ENCODE assay signal across 13 cellular contexts in genomic region chr1:156894001-156894400, GRCh38. TPM values are rescaled to one million over a fixed set of nuclear protein-coding genes. Genes with fewer than 3 reads are reported as not detected.
DNase-seq lines count a peak whose midpoint lies in the region; ATAC-seq and TF ChIP-seq lines count a peak whose summit lies in the region.
"Had no signal": no experiment of that assay in that cellular context is flagged by ENCODE, and none has a peak within 500 bp of the region (broad histone marks: within the 10 kb centered on the region; RNA-seq: fewer than 3 reads in every experiment).

No MANE protein-coding gene starts in this region.

- no peak for TF ChIP-seq POLR2A in GM18505 (IDR thresholded peaks at IDR 0.05; ENCODE audit: borderline replicate concordance, extremely low read depth, insufficient read depth, insufficient read length)

- peaks cover 21% of the 10 kb centered on the region for H3K4me1 Mint-ChIP-seq in activated naive CD8-positive, alpha-beta T cell (ENCODE audit: low read depth)
- H3K4me1 Mint-ChIP-seq in activated naive CD8-positive, alpha-beta T cell treated with anti-CD3 and anti-CD28 coated beads for 36 hours = peaks cover 19% of the 10 kb centered on the region
- H3K4me1 Mint-ChIP-seq in progenitor cell of endocrine pancreas (ENCODE audit: low read depth) = peaks cover 4% of the 10 kb centered on the region

- H3K4me3 Mint-ChIP-seq in activated naive CD8-positive, alpha-beta T cell = peak overlapping the region; percentile 30
- H3K4me3 Mint-ChIP-seq in activated naive CD8-positive, alpha-beta T cell treated with anti-CD3 and anti-CD28 coated beads for 36 hours = no peak overlapping the region
- H3K4me3 Mint-ChIP-seq in progenitor cell of endocrine pancreas (ENCODE audit: low read depth) = no peak overlapping the region

- H3K36me3 Mint-ChIP-seq in activated naive CD8-positive, alpha-beta T cell = no peaks in the 10 kb centered on the region
- H3K36me3 Mint-ChIP-seq in activated naive CD8-positive, alpha-beta T cell treated with anti-CD3 and anti-CD28 coated beads for 36 hours = no peaks in the 10 kb centered on the region
- no peaks in the 10 kb centered on the region for H3K36me3 Mint-ChIP-seq in progenitor cell of endocrine pancreas (ENCODE audit: insufficient read depth)

- H3K4me3 ChIP-seq in dorsolateral prefrontal cortex = peak overlapping the region in 53 of 59 donors; percentile 5 to 63 (median 46)
- H3K4me3 ChIP-seq in mesodermal cell (ENCODE audit: extremely low read depth, insufficient read depth, low read length, poor library complexity, severe bottlenecking) = peak overlapping the region; percentile 53
- peak overlapping the region; percentile 72 to 74 for H3K4me3 ChIP-seq in tibial artery

- TF ChIP-seq CTCF in dorsolateral prefrontal cortex (IDR thresholded peaks at IDR 0.05 in 54 of 56, conservative IDR thresholded peaks at IDR 0.05 in 2 of 56; ENCODE audit: low read depth in 1 of 56, partially characterized antibody in 56 of 56) = no peak
- TF ChIP-seq CTCF in tibial artery (IDR thresholded peaks at IDR 0.05) = no peak
- no peak for TF ChIP-seq CTCF in progenitor cell of endocrine pancreas (IDR thresholded peaks at IDR 0.05; ENCODE audit: unreplicated experiment)

- H3K27ac ChIP-seq in dorsolateral prefrontal cortex (peak overlapping the region in 50 of 59 donors; percentile 26 to 89 (median 76)), mesodermal cell (ENCODE audit: low read depth, low read length, severe bottlenecking) (peak overlapping the region; percentile 62), tibial artery (peak overlapping the region; percentile 95 to 97)
- H3K27ac ChIP-seq: neutrophil had no signal

- peaks cover 22% of the 10 kb centered on the region for H3K27me3 Mint-ChIP-seq in activated naive CD8-positive, alpha-beta T cell
- peaks cover 81% of the 10 kb centered on the region for H3K27me3 Mint-ChIP-seq in activated naive CD8-positive, alpha-beta T cell treated with anti-CD3 and anti-CD28 coated beads for 36 hours
- peaks cover 84% of the 10 kb centered on the region for H3K27me3 Mint-ChIP-seq in progenitor cell of endocrine pancreas

- intact Hi-C loops in dorsolateral prefrontal cortex (cut with DNase I) (loop anchor here in 1 of 2 donors (5.0 kb wide), 1 partner anchor 97 kb away; no protein-coding TSS in a partner anchor), tibial artery (cut with DNase I; ENCODE audit: low total_unique reads) (no loop called here)

- H3K27ac Mint-ChIP-seq in activated naive CD8-positive, alpha-beta T cell = no peak overlapping the region
- no peak overlapping the region for H3K27ac Mint-ChIP-seq in activated naive CD8-positive, alpha-beta T cell treated with anti-CD3 and anti-CD28 coated beads for 36 hours
- no peak overlapping the region for H3K27ac Mint-ChIP-seq in progenitor cell of endocrine pancreas
- H3K27ac Mint-ChIP-seq: activated B cell treated with CpG ODN at 0.5 μM for 24 hours had no signal

- H3K27me3 ChIP-seq in dorsolateral prefrontal cortex = peaks cover 0 to 37% (median 18%) of the 10 kb centered on the region in 45 donors
- H3K27me3 ChIP-seq in tibial artery = no peaks in the 10 kb centered on the region

- DNase-seq in activated naive CD8-positive, alpha-beta T cell treated with anti-CD3 and anti-CD28 coated beads for 36 hours = no peak
- no peak for DNase-seq in dorsolateral prefrontal cortex
- DNase-seq in tibial artery = no peak
- DNase-seq in progenitor cell of endocrine pancreas (ENCODE audit: low spot score, unreplicated experiment) = no peak
- no peak for DNase-seq in NCI-H187 treated with DMSO at 0.1 percent for 48 hours (lab: John Stamatoyannopoulos, UW)
- DNase-seq: activated B cell treated with CpG ODN at 0.5 μM for 24 hours, activated gamma-delta T cell treated with Interleukin-2 at 50 U/mL for 16 hours, PC-3 had no signal

- no peak for ATAC-seq in GM18505 (IDR thresholded peaks at IDR 0.05; ENCODE audit: unreplicated experiment)
- ATAC-seq: PC-3 had no signal

- H3K36me3 ChIP-seq in mesodermal cell (ENCODE audit: control insufficient read depth, insufficient read depth, low read length) (no peaks in the 10 kb centered on the region), tibial artery (no peaks in the 10 kb centered on the region)
- H3K36me3 ChIP-seq: neutrophil had no signal

- H3K9me3 Mint-ChIP-seq in activated naive CD8-positive, alpha-beta T cell (ENCODE audit: low read depth) = no peaks in the 10 kb centered on the region
- no peaks in the 10 kb centered on the region for H3K9me3 Mint-ChIP-seq in activated naive CD8-positive, alpha-beta T cell treated with anti-CD3 and anti-CD28 coated beads for 36 hours
- H3K9me3 Mint-ChIP-seq in progenitor cell of endocrine pancreas (ENCODE audit: low read depth) = no peaks in the 10 kb centered on the region
- H3K9me3 Mint-ChIP-seq: activated B cell treated with CpG ODN at 0.5 μM for 24 hours had no signal

- 38 to 41% methylated on average over 4 to 5 of the region's 5 CpGs for WGBS in mesodermal cell (ENCODE audit: insufficient coverage in 2 of 2), 2 experiments

- peaks cover 45% of the 10 kb centered on the region for H3K4me1 ChIP-seq in mesodermal cell (ENCODE audit: control insufficient read depth, insufficient read depth, low read length, poor library complexity, severe bottlenecking)
- peaks cover 8 to 64% (median 55%) of the 10 kb centered on the region in 4 donors for H3K4me1 ChIP-seq in tibial artery

- H3K9me3 ChIP-seq in mesodermal cell (ENCODE audit: control insufficient read depth, low read length) (no peaks in the 10 kb centered on the region), tibial artery (no peaks in the 10 kb centered on the region)
- H3K9me3 ChIP-seq: neutrophil had no signal

RNA-seq across cellular contexts. Expression of gene PEAR1, which starts 0.5 kb away (rescaled TPM):
- not detected for total RNA-seq in activated naive CD8-positive, alpha-beta T cell treated with anti-CD3 and anti-CD28 coated beads for 36 hours
- total RNA-seq in dorsolateral prefrontal cortex (10 to 100 TPM in 7 of 120 experiments, 1 to 10 TPM in 113; 1.9 to 15.2 (median 5.0) TPM), progenitor cell of endocrine pancreas (0.20 TPM in 1 of 2 replicates, not detected in the other)
- 27.1 TPM for polyA plus RNA-seq in mesodermal cell (2013, experiment 1 of 2)
- polyA plus RNA-seq in mesodermal cell (2013, experiment 2 of 2) = 23.7 TPM
- total RNA-seq: activated B cell treated with CpG ODN at 0.5 μM for 24 hours had no signal

RNA-seq across cellular contexts. Expression of gene LRRC71, which starts 26.4 kb away (rescaled TPM):
- not detected for total RNA-seq in activated naive CD8-positive, alpha-beta T cell treated with anti-CD3 and anti-CD28 coated beads for 36 hours
- total RNA-seq in dorsolateral prefrontal cortex = under 1 TPM in 11 of 120 experiments, not detected in 109; 0.23 to 0.84 (median 0.42) TPM
- not detected for polyA plus RNA-seq in mesodermal cell (2013, experiment 1 of 2)
- polyA plus RNA-seq in mesodermal cell (2013, experiment 2 of 2) = not detected
- total RNA-seq in progenitor cell of endocrine pancreas = not detected in 2 replicates
- total RNA-seq: A172, activated B cell treated with CpG ODN at 0.5 μM for 24 hours had no signal

RNA-seq across cellular contexts. Expression of gene NTRK1, which starts 33.3 kb away (rescaled TPM):
- total RNA-seq in activated naive CD8-positive, alpha-beta T cell treated with anti-CD3 and anti-CD28 coated beads for 36 hours = 1 to 10 TPM; 3.4 to 4.0 TPM
- total RNA-seq in dorsolateral prefrontal cortex = 1 to 10 TPM in 20 of 120 experiments, under 1 TPM in 70, not detected in 30; 0.16 to 3.1 (median 0.66) TPM
- 7.4 TPM for polyA plus RNA-seq in mesodermal cell (2013, experiment 1 of 2)
- 6.0 TPM for polyA plus RNA-seq in mesodermal cell (2013, experiment 2 of 2)
- 0.36 TPM in 1 of 2 replicates, not detected in the other for total RNA-seq in progenitor cell of endocrine pancreas

RNA-seq across cellular contexts. Expression of gene INSRR, which starts 35.1 kb away (rescaled TPM):
- total RNA-seq in activated naive CD8-positive, alpha-beta T cell treated with anti-CD3 and anti-CD28 coated beads for 36 hours = under 1 TPM; 0.12 to 0.20 TPM
- total RNA-seq in dorsolateral prefrontal cortex (1 to 10 TPM in 8 of 120 experiments, under 1 TPM in 48, not detected in 64; 0.07 to 2.8 (median 0.30) TPM), progenitor cell of endocrine pancreas (not detected in 2 replicates)
- polyA plus RNA-seq in mesodermal cell (2013, experiment 1 of 2) = 0.18 TPM
- polyA plus RNA-seq in mesodermal cell (2013, experiment 2 of 2) = 0.10 TPM
- total RNA-seq: A172, activated B cell treated with CpG ODN at 0.5 μM for 24 hours, PC-3 had no signal
